Comparison of ENCODE assay signal across 9 cellular contexts in genomic region chrX:32673193-32673592, GRCh38.
DNase-seq lines count a peak whose midpoint lies in the region; ATAC-seq, FAIRE-seq and TF ChIP-seq lines count a peak whose summit lies in the region.
"Had no signal": no experiment of that assay in that cellular context is flagged by ENCODE, and none has a peak within 500 bp of the region (broad histone marks: within the 10 kb centered on the region; RNA-seq: fewer than 3 reads in every experiment).

No MANE protein-coding gene starts in this region.

- no peak overlapping the region for H3K18ac ChIP-seq in H1 (ENCODE audit: extremely low read depth, low read length)
- no peak overlapping the region for H3K18ac ChIP-seq in trophoblast cell (ENCODE audit: low read length)

- no peak overlapping the region for H3K56ac ChIP-seq in H1 (replicated peaks; ENCODE audit: insufficient read length, low read depth, low read length)

- H3K36me3 Mint-ChIP-seq in activated T-cell treated with anti-CD3 and anti-CD28 coated beads, Interleukin-2, amount 50 U/mL, for 72 hours (ENCODE audit: insufficient read depth in 2 of 2): no peaks in the 10 kb centered on the region
- H3K36me3 Mint-ChIP-seq: activated naive CD4-positive, alpha-beta T cell treated with anti-CD3 and anti-CD28 coated beads, Interleukin-2, amount 50 U/mL, for 72 hours had no signal

- H4K5ac ChIP-seq in H1 (ENCODE audit: insufficient read length, low read depth, low read length): no peak overlapping the region

- FAIRE-seq in H1 (lab: Jason Lieb, UNC): peak; percentile 80

- no peaks in the 10 kb centered on the region for H3K27me3 Mint-ChIP-seq in activated T-cell treated with anti-CD3 and anti-CD28 coated beads, Interleukin-2, amount 50 U/mL, for 72 hours (ENCODE audit: low read depth)

- no peaks in the 10 kb centered on the region for H3K4me1 Mint-ChIP-seq in activated T-cell treated with anti-CD3 and anti-CD28 coated beads, Interleukin-2, amount 50 U/mL, for 72 hours (ENCODE audit: low read depth)

- H3K79me1 ChIP-seq in H1 (ENCODE audit: low read depth, low read length) (no peaks in the 10 kb centered on the region), trophoblast cell (ENCODE audit: low read length) (no peaks in the 10 kb centered on the region)

- CTCF ChIA-PET in H1 (lab: Charles Lee; ENCODE audit: partially characterized antibody): interaction anchor here (0.8 kb wide), 1 partner anchor 189 kb away, joined by 3 read pairs; no protein-coding TSS in a partner anchor

- H3K9me3 Mint-ChIP-seq in activated T-cell treated with anti-CD3 and anti-CD28 coated beads, Interleukin-2, amount 50 U/mL, for 72 hours: no peaks in the 10 kb centered on the region

- POLR2A ChIA-PET in H1 (lab: Charles Lee; ENCODE audit: partially characterized antibody): no interaction called here

- no peaks in the 10 kb centered on the region for H3K79me2 ChIP-seq in H1 (ENCODE audit: control insufficient read depth in 1 of 2, insufficient read depth in 2 of 2, low read length in 2 of 2)
- H3K79me2 ChIP-seq in trophoblast cell (ENCODE audit: control insufficient read depth, insufficient read depth, low read length, poor library complexity): no peaks in the 10 kb centered on the region

- no peak overlapping the region for H4K8ac ChIP-seq in H1 (ENCODE audit: extremely low read depth, insufficient read depth, low read length)
- no peak overlapping the region for H4K8ac ChIP-seq in trophoblast cell (ENCODE audit: low read depth, low read length)

- H3K27ac ChIP-seq in H1 (ENCODE audit: low read depth, low read length) (no peak overlapping the region), trophoblast cell (ENCODE audit: low read depth, low read length) (no peak overlapping the region)

- H2AK5ac ChIP-seq in H1 (ENCODE audit: low read depth, low read length): no peak overlapping the region
- no peak overlapping the region for H2AK5ac ChIP-seq in trophoblast cell (ENCODE audit: low read length)

- peak in 1 of 2 experiments; percentile 29; a peak in 2 of 4 replicates for TF ChIP-seq RAD21 in H1 (IDR thresholded peaks at IDR 0.05 in 1 of 2, conservative IDR thresholded peaks at IDR 0.05 in 1 of 2; ENCODE audit: low read depth in 2 of 2, low read length in 2 of 2)

- TF ChIP-seq EP300 in H1 (IDR thresholded peaks at IDR 0.05; ENCODE audit: borderline replicate concordance in 1 of 2, low read depth in 2 of 2, low read length in 2 of 2): no peak

- H3K9me3 ChIP-seq in H1 (ENCODE audit: insufficient read depth in 2 of 2, low read depth in 1 of 2, low read length in 1 of 2): no peaks in the 10 kb centered on the region
- H3K9me3 ChIP-seq in MG63: no peaks in the 10 kb centered on the region
- no peaks in the 10 kb centered on the region for H3K9me3 ChIP-seq in trophoblast cell (ENCODE audit: insufficient read depth, low read depth, low read length)

- H3K9ac ChIP-seq in H1 (replicated peaks in 1 of 4; ENCODE audit: extremely low read depth in 1 of 4, low read depth in 3 of 4, low read length in 3 of 4) (no peak overlapping the region), trophoblast cell (ENCODE audit: low read length) (no peak overlapping the region)

- H3K14ac ChIP-seq in H1 (ENCODE audit: insufficient read length) (no peak overlapping the region), trophoblast cell (ENCODE audit: low read length) (no peak overlapping the region)

- H2BK120ac ChIP-seq in H1 (replicated peaks; ENCODE audit: low read depth, low read length) (no peak overlapping the region), trophoblast cell (ENCODE audit: insufficient read depth, low read length, poor library complexity) (no peak overlapping the region)

- H2AFZ ChIP-seq in H1 (ENCODE audit: low read length) (no peak overlapping the region), trophoblast cell (ENCODE audit: insufficient read depth, low read length, poor library complexity) (no peak overlapping the region)

- no peaks in the 10 kb centered on the region for H3K36me3 ChIP-seq in H1 (ENCODE audit: control insufficient read depth in 2 of 4, insufficient read depth in 4 of 4, low read length in 3 of 4)
- H3K36me3 ChIP-seq in MG63: no peaks in the 10 kb centered on the region
- H3K36me3 ChIP-seq in trophoblast cell (ENCODE audit: control insufficient read depth in 1 of 2, insufficient read depth in 2 of 2, low read length in 2 of 2): no peaks in the 10 kb centered on the region

- no peak overlapping the region for H2BK12ac ChIP-seq in H1 (ENCODE audit: low read depth, low read length)
- no peak overlapping the region for H2BK12ac ChIP-seq in trophoblast cell (ENCODE audit: low read length)

- peak in 1 of 3 experiments; percentile 5; a peak in 2 of 4 replicates for TF ChIP-seq CTCF in H1 (IDR thresholded peaks at IDR 0.05; ENCODE audit: control extremely low read depth in 1 of 3, insufficient read depth in 1 of 3, low read depth in 1 of 3, low read length in 3 of 3)

- no peak overlapping the region for H3K27ac Mint-ChIP-seq in activated T-cell treated with anti-CD3 and anti-CD28 coated beads, Interleukin-2, amount 50 U/mL, for 72 hours
- H3K27ac Mint-ChIP-seq: activated naive CD4-positive, alpha-beta T cell treated with anti-CD3 and anti-CD28 coated beads, Interleukin-2, amount 50 U/mL, for 72 hours had no signal

- H3K4me2 ChIP-seq in H1 (ENCODE audit: insufficient read depth in 1 of 2, low read depth in 2 of 2, low read length in 2 of 2) (no peak overlapping the region), trophoblast cell (ENCODE audit: low read length) (no peak overlapping the region)

- H4K91ac ChIP-seq in H1 (replicated peaks; ENCODE audit: insufficient read length, low read length) (no peak overlapping the region), trophoblast cell (ENCODE audit: low read depth, low read length) (no peak overlapping the region)

- H3K4me3 ChIP-seq in H1 (ENCODE audit: extremely low read depth in 1 of 4, insufficient read depth in 2 of 4, low read depth in 3 of 4, low read length in 4 of 4) (no peak overlapping the region), MG63 (no peak overlapping the region), trophoblast cell (ENCODE audit: low read depth, low read length) (no peak overlapping the region)
- H3K4me3 ChIP-seq: lung had no signal

- H3K4ac ChIP-seq in H1 (replicated peaks; ENCODE audit: insufficient read length, low read depth, low read length) (no peak overlapping the region), trophoblast cell (ENCODE audit: low read depth, low read length) (no peak overlapping the region)

- H3K23me2 ChIP-seq in H1 (ENCODE audit: low read depth, low read length): no peaks in the 10 kb centered on the region

- WGBS in H1 (ENCODE audit: extremely low coverage in 1 of 2, insufficient coverage in 1 of 2, insufficient read length in 1 of 2, insufficient replicate concordance in 2 of 2, low coverage in 1 of 2, low lambda C conversion rate in 2 of 2, missing lambda C conversion rate in 1 of 2), 2 experiments: 37% methylated on average over 4 of the region's 4 CpGs; no CpG with 5 or more reads in 1 of the 2 experiments
- no CpG with 5 or more reads among the region's 4 CpGs for WGBS in trophoblast cell (ENCODE audit: extremely low coverage, insufficient coverage, insufficient read length)

- H2BK5ac ChIP-seq in H1 (ENCODE audit: low read depth, low read length): no peak overlapping the region
- no peak overlapping the region for H2BK5ac ChIP-seq in trophoblast cell (ENCODE audit: low read depth, low read length, poor library complexity)

- peak; percentile 45 for ATAC-seq in GM18868 (IDR thresholded peaks at IDR 0.05; ENCODE audit: unreplicated experiment)
- ATAC-seq in activated T-cell treated with anti-CD3 and anti-CD28 coated beads, Interleukin-2, amount 50 U/mL, for 72 hours (replicated peaks in 1 of 2): no peak
- ATAC-seq: activated naive CD4-positive, alpha-beta T cell treated with anti-CD3 and anti-CD28 coated beads, Interleukin-2, amount 50 U/mL, for 72 hours had no signal

- no peak overlapping the region for H4K12ac ChIP-seq in trophoblast cell (ENCODE audit: low read depth, low read length)

- H3K4me1 ChIP-seq in H1 (replicated peaks in 1 of 4; ENCODE audit: control insufficient read depth in 3 of 4, insufficient read depth in 4 of 4, low read length in 3 of 4) (no peaks in the 10 kb centered on the region), trophoblast cell (ENCODE audit: control insufficient read depth in 1 of 2, insufficient read depth in 2 of 2, low read length in 2 of 2) (no peaks in the 10 kb centered on the region)

- no peak overlapping the region for H3K23ac ChIP-seq in H1 (ENCODE audit: insufficient read length)
- H3K23ac ChIP-seq in trophoblast cell (ENCODE audit: low read length): no peak overlapping the region

- H2BK20ac ChIP-seq in H1 (ENCODE audit: low read length): no peak overlapping the region

- DNase-seq in NCI-H82 treated with DMSO at 0.1 percent for 48 hours (lab: John Stamatoyannopoulos, UW; ENCODE audit: unreplicated experiment) (peak; percentile 10), H1 (ENCODE audit: low read depth in 1 of 2, low spot score in 2 of 2) (no peak), pons (ENCODE audit: low spot score) (peak; percentile 61), MG63 (no peak), trophoblast cell (no peak)
- no peak for DNase-seq in activated T-cell treated with anti-CD3 and anti-CD28 coated beads, Interleukin-2, amount 50 U/mL, for 72 hours

- no peak overlapping the region for H3K4me3 Mint-ChIP-seq in activated T-cell treated with anti-CD3 and anti-CD28 coated beads, Interleukin-2, amount 50 U/mL, for 72 hours

- H4K20me1 ChIP-seq in H1 (replicated peaks in 1 of 2; ENCODE audit: control insufficient read depth in 1 of 2, insufficient read depth in 2 of 2, low read length in 2 of 2): no peaks in the 10 kb centered on the region

- TF ChIP-seq POLR2A in H1 (IDR thresholded peaks at IDR 0.05; ENCODE audit: control extremely low read depth in 1 of 2, low read depth in 2 of 2, low read length in 2 of 2): no peak

- H2BK15ac ChIP-seq in H1 (ENCODE audit: low read length): no peak overlapping the region

- H3K27me3 ChIP-seq in H1 (replicated peaks in 1 of 4; ENCODE audit: control insufficient read depth in 3 of 4, extremely low read depth in 1 of 4, insufficient read depth in 3 of 4, low read length in 3 of 4) (no peaks in the 10 kb centered on the region), MG63 (no peaks in the 10 kb centered on the region), trophoblast cell (ENCODE audit: insufficient read depth, low read length) (no peaks in the 10 kb centered on the region)

TF ChIP-seq in H1, 55 proteins besides CTCF, POLR2A, EP300 and RAD21:
- TF ChIP-seq NANOG (IDR thresholded peaks at IDR 0.05; ENCODE audit: insufficient read depth, low read depth, low read length, poor library complexity, severe bottlenecking) (no peak), NRF1 (IDR thresholded peaks at IDR 0.05; ENCODE audit: low read depth, low read length) (no peak), BRCA1 (IDR thresholded peaks at IDR 0.05; ENCODE audit: low read depth, low read length) (no peak), TAF7 (optimal IDR thresholded peaks at IDR 0.05; ENCODE audit: borderline replicate concordance, low read depth, low read length) (no peak), EGR1 (IDR thresholded peaks at IDR 0.05; ENCODE audit: borderline replicate concordance, low read depth, low read length) (no peak), BCL11A (IDR thresholded peaks at IDR 0.05; ENCODE audit: low read depth in 2 of 2, low read length in 2 of 2) (no peak)

Comparison
In these comparisons a context has a peak if more than half of its experiments do, and no peak if none do; other contexts are left out.
1. DNase-seq: peak in NCI-H82 treated with DMSO at 0.1 percent for 48 hours (single experiment) and pons (single experiment); none in H1 (0 of 2), MG63 (single experiment), trophoblast cell (0 of 2) and activated T-cell treated with anti-CD3 and anti-CD28 coated beads, Interleukin-2, amount 50 U/mL, for 72 hours (0 of 2).